Comparison of ENCODE assay signal across 20 cellular contexts in genomic region chr3:8103954-8104353, GRCh38.
A peak's percentile ranks its signal among the peaks of the same experiment; 100 is the strongest.
DNase-seq lines count a peak whose midpoint lies in the region; ATAC-seq and FAIRE-seq lines count a peak whose summit lies in the region.
"Had no signal": no experiment of that assay in that cellular context is flagged by ENCODE, and none has a peak within 500 bp of the region (broad histone marks: within the 10 kb centered on the region; RNA-seq: fewer than 3 reads in every experiment).

No MANE protein-coding gene starts in this region.

- ATAC-seq in GM18909 (IDR thresholded peaks at IDR 0.05; ENCODE audit: poor library complexity, unreplicated experiment) (peak; percentile 62), HG02642 (IDR thresholded peaks at IDR 0.05; ENCODE audit: poor library complexity, unreplicated experiment) (peak; percentile 79)
- ATAC-seq: A549, left cardiac atrium, WTC11 had no signal

- FAIRE-seq in GM19239 (lab: Jason Lieb, UNC) = no peak
- FAIRE-seq: A549, endometrium had no signal

- DNase-seq in CD1c-positive myeloid dendritic cell (ENCODE audit: extremely low spot score) (peak; percentile 13), HT1080 (ENCODE audit: low read depth) (peak; percentile 42), A172 (ENCODE audit: low spot score) (no peak), SW 1271 (lab: John Stamatoyannopoulos, UW) (no peak), GM19239 (ENCODE audit: insufficient read length, low spot score) (no peak)
- DNase-seq in stimulated activated CD4-positive, alpha-beta T cell treated with anti-CD3 and anti-CD28 coated beads, Interleukin-1b, Interleukin-23, amount 100 ng/mL, for 48 hours = no peak
- DNase-seq: CD4-positive, CD25-positive, alpha-beta regulatory T cell; DND-41; HFFc6; left cardiac atrium; NCI-H2081; NCI-H526; sigmoid colon; stimulated activated CD4-positive, alpha-beta T cell treated with anti-CD3 and anti-CD28 coated beads, Interleukin-2, amount 100 ng/mL, for 48 hours; thyroid gland had no signal

Comparison
In these comparisons a context has a peak if more than half of its experiments do, and no peak if none do; other contexts are left out.
1. DNase-seq: peak in CD1c-positive myeloid dendritic cell (single experiment) and HT1080 (single experiment); none in stimulated activated CD4-positive, alpha-beta T cell treated with anti-CD3 and anti-CD28 coated beads, Interleukin-1b, Interleukin-23, amount 100 ng/mL, for 48 hours (single experiment), A172 (single experiment), SW 1271 (0 of 2) and GM19239 (single experiment).